12 cellular contexts compared by ENCODE assay signal in genomic region chr11:33892906-33893594, GRCh38.
DNase-seq lines count a peak whose midpoint lies in the region; FAIRE-seq lines count a peak whose summit lies in the region.
"Had no signal": no experiment of that assay in that cellular context is flagged by ENCODE, and none has a peak within 500 bp of the region (broad histone marks: within the 10 kb centered on the region; RNA-seq: fewer than 3 reads in every experiment).

No MANE protein-coding gene starts in this region.

- peak overlapping the region in 7 of 10 experiments; percentile 47 to 82 (median 69); a peak in 11 of 20 replicates for H3K4me3 ChIP-seq in BLaER1 treated with 17β-estradiol and CSF1 and Interleukin-3, amounts not matched to agents 10 nM and 100 nM

- H3K27ac ChIP-seq in BLaER1 treated with 17β-estradiol and CSF1 and Interleukin-3, amounts not matched to agents 10 nM and 100 nM: peak overlapping the region; percentile 92 to 98 (median 97)
- H3K27ac ChIP-seq: C4-2B, thoracic aorta, WERI-Rb-1 had no signal

- peak; percentile 9 for FAIRE-seq in GM18507 (lab: Jason Lieb, UNC)

- H3K4me2 ChIP-seq in BLaER1 treated with 17β-estradiol and CSF1 and Interleukin-3, amounts not matched to agents 10 nM and 100 nM: peak overlapping the region; percentile 81 to 98 (median 91)

- H3K4me1 ChIP-seq in BLaER1 treated with 17β-estradiol and CSF1 and Interleukin-3, amounts not matched to agents 10 nM and 100 nM: peaks cover 68 to 94% (median 77%) of the 10 kb centered on the region in 10 experiments

- peaks cover 0 to 15% (median 0%) of the 10 kb centered on the region in 11 experiments; a peak in 7 of 22 replicates for H4K20me1 ChIP-seq in BLaER1 treated with 17β-estradiol and CSF1 and Interleukin-3, amounts not matched to agents 10 nM and 100 nM

- H3K36me3 ChIP-seq in BLaER1 treated with 17β-estradiol and CSF1 and Interleukin-3, amounts not matched to agents 10 nM and 100 nM: peaks cover 0 to 29% (median 20%) of the 10 kb centered on the region in 11 experiments; a peak in 14 of 22 replicates
- H3K36me3 ChIP-seq: thoracic aorta, WERI-Rb-1 had no signal

- H3K9ac ChIP-seq in BLaER1 treated with 17β-estradiol and CSF1 and Interleukin-3, amounts not matched to agents 10 nM and 100 nM: peak overlapping the region; percentile 83 to 93 (median 88)

- no peak for DNase-seq in GM18507 (ENCODE audit: extremely low spot score, insufficient read length, low read depth)
- peak; percentile 79 for DNase-seq in SIG-M5 (lab: John Stamatoyannopoulos, UW)
- DNase-seq in left kidney (ENCODE audit: low read depth, low spot score): peak; percentile 75
- no peak for DNase-seq in SW480 (ENCODE audit: low spot score)
- DNase-seq in NCI-H2196 treated with DMSO at 0.1 percent for 48 hours (lab: John Stamatoyannopoulos, UW; ENCODE audit: unreplicated experiment): no peak
- no peak for DNase-seq in GM19240 (ENCODE audit: insufficient read length, low spot score)
- no peak for DNase-seq in GOT3 (lab: John Stamatoyannopoulos, UW)
- DNase-seq: NCI-H146 had no signal

- no peaks in the 10 kb centered on the region for H3K27me3 ChIP-seq in BLaER1 treated with 17β-estradiol and CSF1 and Interleukin-3, amounts not matched to agents 10 nM and 100 nM

- peaks cover 0 to 22% (median 0%) of the 10 kb centered on the region in 11 experiments; a peak in 4 of 22 replicates for H3K9me3 ChIP-seq in BLaER1 treated with 17β-estradiol and CSF1 and Interleukin-3, amounts not matched to agents 10 nM and 100 nM (replicated peaks in 1 of 11)
- H3K9me3 ChIP-seq: thoracic aorta had no signal

Comparison
In these comparisons a context has a peak if more than half of its experiments do, and no peak if none do; other contexts are left out.
1. DNase-seq: peak in SIG-M5 (single experiment) and left kidney (single experiment); none in GM18507 (single experiment), SW480 (single experiment), NCI-H2196 treated with DMSO at 0.1 percent for 48 hours (single experiment), GM19240 (single experiment) and GOT3 (single experiment).